28 cellular contexts compared by ENCODE assay signal in the genomic region with DNA sequence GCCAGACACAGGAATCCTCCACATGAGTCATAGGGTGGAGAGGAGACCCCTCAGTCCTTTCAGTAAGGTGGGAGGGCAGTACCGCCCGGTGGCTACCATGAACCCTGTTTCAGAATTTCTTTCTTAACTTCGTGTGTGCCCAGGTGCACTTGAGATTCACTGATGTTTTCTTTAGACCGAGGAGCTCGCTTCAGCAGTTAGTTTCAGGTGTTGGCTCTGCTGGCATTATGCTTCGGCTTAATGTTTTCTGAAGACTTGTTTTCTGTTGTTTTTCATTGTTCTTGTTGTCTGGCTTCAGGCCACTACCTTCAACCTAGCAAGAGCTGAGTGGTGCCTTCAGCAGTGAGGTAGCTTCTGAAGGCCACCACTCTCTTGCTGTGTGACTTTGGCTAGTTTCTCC.
"Had no signal": no experiment of that assay in that cellular context is flagged by ENCODE, and none has a peak within 500 bp of the region (broad histone marks: within the 10 kb centered on the region; RNA-seq: fewer than 3 reads in every experiment).

No MANE protein-coding gene starts in this region.

- H3K27me3 Mint-ChIP-seq: activated naive CD4-positive, alpha-beta T cell treated with anti-CD3 and anti-CD28 coated beads, Interleukin-2, amount 50 U/mL, for 24 hours; activated T-cell treated with anti-CD3 and anti-CD28 coated beads, Interleukin-2, amount 50 U/mL, for 24 hours; naive thymus-derived CD8-positive, alpha-beta T cell had no signal

- H3K27me3 ChIP-seq: body of pancreas, cardiac muscle cell, colonic mucosa, gastrocnemius medialis, left lung, right atrium auricular region, stomach, suprapubic skin, transverse colon had no signal

- H3K9me3 ChIP-seq: body of pancreas, colonic mucosa, gastrocnemius medialis, left lung, lower lobe of right lung, right atrium auricular region, stomach, suprapubic skin, transverse colon had no signal

- H3K27ac ChIP-seq: body of pancreas, cardiac muscle cell, colonic mucosa, gastrocnemius medialis, left lung, lower lobe of right lung, right atrium auricular region, stomach, suprapubic skin, transverse colon, VCaP had no signal

- H3K4me3 ChIP-seq: body of pancreas, cardiac muscle cell, colonic mucosa, gastrocnemius medialis, left lung, lower lobe of right lung, right atrium auricular region, stomach, suprapubic skin, transverse colon had no signal

- H3K4me1 ChIP-seq: body of pancreas, colonic mucosa, gastrocnemius medialis had no signal

- H3K4me3 Mint-ChIP-seq: activated naive CD4-positive, alpha-beta T cell treated with anti-CD3 and anti-CD28 coated beads, Interleukin-2, amount 50 U/mL, for 24 hours; activated T-cell treated with anti-CD3 and anti-CD28 coated beads, Interleukin-2, amount 50 U/mL, for 24 hours had no signal

- H3K9me3 Mint-ChIP-seq: activated naive CD4-positive, alpha-beta T cell treated with anti-CD3 and anti-CD28 coated beads, Interleukin-2, amount 50 U/mL, for 24 hours; activated T-cell treated with anti-CD3 and anti-CD28 coated beads, Interleukin-2, amount 50 U/mL, for 24 hours; activated T-helper 2 cell treated with anti-CD3 and anti-CD28 coated beads, Interferon-gamma antibody, Interleukin-2, Interleukin-4, amounts not matched to agents 10 μg/mL and 5 μg/mL and 100 μg/mL, durations not matched to agents 14 hours and 24 hours and 36 hours; naive thymus-derived CD8-positive, alpha-beta T cell had no signal

- ATAC-seq: body of pancreas; gastrocnemius medialis; naive thymus-derived CD8-positive, alpha-beta T cell had no signal

- FAIRE-seq: islet of Langerhans, urothelium cell line had no signal

- H3K36me3 ChIP-seq: cardiac muscle cell, colonic mucosa, transverse colon had no signal

- DNase-seq: activated CD4-positive, alpha-beta T cell treated with anti-CD3 and anti-CD28 coated beads for 48 hours; activated CD4-positive, alpha-beta T cell treated with anti-CD3 and anti-CD28 coated beads, Interleukin-2, amount 50 U/mL, for 48 hours; activated CD8-positive, alpha-beta memory T cell treated with anti-CD3 and anti-CD28 coated beads, Interleukin-2, amount 50 U/mL, for 48 hours; activated T-cell treated with anti-CD3 and anti-CD28 coated beads, Interleukin-2, amount 50 U/mL, for 24 hours; aorta; body of pancreas; cerebellar nuclear complex; colonic mucosa; effector CD8-positive, alpha-beta T cell; erythroblast; gastrocnemius medialis; glutamatergic neuron; left lung; lower lobe of right lung; mesenchymal stem cell; naive thymus-derived CD8-positive, alpha-beta T cell; stimulated activated CD4-positive, alpha-beta T cell treated with anti-CD3 and anti-CD28 coated beads, Interleukin-2, amount 100 ng/mL, for 48 hours; stomach; T-helper 1 cell; transverse colon had no signal

- H3K27ac Mint-ChIP-seq: activated T-helper 2 cell treated with anti-CD3 and anti-CD28 coated beads, Interferon-gamma antibody, Interleukin-2, Interleukin-4, amounts not matched to agents 10 μg/mL and 5 μg/mL and 100 μg/mL, durations not matched to agents 14 hours and 24 hours and 36 hours had no signal
